Comparison of ENCODE assay signal across 7 cellular contexts in the genomic region with DNA sequence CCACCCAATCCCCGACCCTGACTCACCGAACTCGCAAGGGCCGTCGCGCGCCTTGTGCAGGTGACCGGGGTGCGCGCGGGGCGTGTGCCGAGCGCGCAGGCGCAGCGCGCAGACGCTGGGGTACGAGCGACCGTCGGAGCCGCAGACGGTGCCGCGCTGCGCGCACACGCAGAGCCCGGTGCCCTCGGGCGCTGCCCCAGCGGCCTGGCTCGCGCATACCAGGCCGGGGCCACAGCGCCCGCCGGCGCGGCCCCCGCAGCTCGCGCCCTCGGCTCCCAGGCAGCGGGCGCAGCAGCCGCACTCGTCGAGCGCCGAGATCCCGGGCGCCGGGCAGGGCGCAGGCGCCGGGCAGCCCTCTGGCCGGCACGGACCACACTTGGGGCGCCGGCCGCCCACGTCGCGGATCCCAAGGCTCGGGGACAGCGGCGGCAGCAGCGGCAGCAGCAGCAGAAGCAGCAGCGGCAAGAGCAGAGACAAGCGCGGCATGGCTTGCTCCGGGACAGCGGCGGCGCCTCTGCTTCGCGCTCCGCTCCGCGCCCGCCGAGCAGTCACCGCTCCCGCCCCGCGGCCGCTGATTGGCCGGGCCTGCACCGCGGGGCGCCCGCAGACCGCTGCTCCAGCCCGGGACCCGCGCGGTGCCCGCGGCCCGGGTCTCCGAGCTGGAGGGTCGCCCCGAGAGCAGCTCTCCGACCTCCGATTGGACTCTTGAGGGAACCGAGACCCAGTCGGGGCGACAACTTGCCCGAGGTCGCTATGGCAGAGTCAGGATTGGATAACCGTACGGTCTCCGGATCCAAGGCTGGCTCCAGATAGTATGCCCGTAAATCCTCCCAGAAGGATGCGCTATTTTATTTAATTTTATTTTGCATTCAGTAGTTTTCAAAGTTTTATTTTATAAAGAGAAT. TPM values are rescaled to one million over a fixed set of nuclear protein-coding genes. Genes with fewer than 3 reads are reported as not detected.
A peak's percentile ranks its signal among the peaks of the same experiment; 100 is the strongest.
DNase-seq lines count a peak whose midpoint lies in the region; ATAC-seq and TF ChIP-seq lines count a peak whose summit lies in the region.

A gene with protein sequence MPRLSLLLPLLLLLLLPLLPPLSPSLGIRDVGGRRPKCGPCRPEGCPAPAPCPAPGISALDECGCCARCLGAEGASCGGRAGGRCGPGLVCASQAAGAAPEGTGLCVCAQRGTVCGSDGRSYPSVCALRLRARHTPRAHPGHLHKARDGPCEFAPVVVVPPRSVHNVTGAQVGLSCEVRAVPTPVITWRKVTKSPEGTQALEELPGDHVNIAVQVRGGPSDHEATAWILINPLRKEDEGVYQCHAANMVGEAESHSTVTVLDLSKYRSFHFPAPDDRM (minus strand): TSS at position 516 of the 905 bp plus-strand sequence. CDS start 30 bp downstream, at position 486.

- H3K27me3 ChIP-seq in MG63 (peaks cover 25% of the 10 kb centered on the region), adipocyte (replicated peaks; ENCODE audit: control insufficient read depth, insufficient read depth, low read length) (peaks cover 47% of the 10 kb centered on the region)

- H3K9me3 ChIP-seq in MG63: no peaks in the 10 kb centered on the region
- H3K9me3 ChIP-seq in adipocyte (ENCODE audit: control insufficient read depth, low read length): no peaks in the 10 kb centered on the region
- no peaks in the 10 kb centered on the region for H3K9me3 ChIP-seq in iPS-18c (ENCODE audit: control insufficient read depth, insufficient read depth, low read length)

- peak within 1 kb of the TSS; percentile 35 for H3K9ac ChIP-seq in adipocyte (ENCODE audit: low read length)

- POLR2A ChIA-PET in GM10248 (lab: Yijun Ruan, JAX): no interaction called here

- ATAC-seq in HG03520 (IDR thresholded peaks at IDR 0.05; ENCODE audit: unreplicated experiment): no peak
- no peak for ATAC-seq in HG02973 (IDR thresholded peaks at IDR 0.05; ENCODE audit: unreplicated experiment)

- CTCF ChIA-PET in GM10248 (lab: Yijun Ruan, JAX): no interaction called here

- H3K4me3 ChIP-seq in MG63 (peak within 1 kb of the TSS; percentile 36), adipocyte (ENCODE audit: low read length) (peak within 1 kb of the TSS; percentile 73), iPS-18c (ENCODE audit: insufficient read depth, low read depth, low read length) (peak within 1 kb of the TSS; percentile 51)

- DNase-seq in GM10248 (ENCODE audit: extremely low spot score) (peak; percentile 40), MG63 (peak; percentile 57), adipocyte (ENCODE audit: low read depth) (peak; percentile 70)
- peak; percentile 12 for DNase-seq in stimulated activated CD4-positive, alpha-beta T cell treated with anti-CD3 and anti-CD28 coated beads, Interleukin-1b, Interleukin-23, amount 100 ng/mL, for 48 hours

- no peaks in the 10 kb centered on the region for H3K36me3 ChIP-seq in MG63
- H3K36me3 ChIP-seq in adipocyte (ENCODE audit: control insufficient read depth, insufficient read depth, low read length, severe bottlenecking): no peaks in the 10 kb centered on the region

- TF ChIP-seq CTCF in GM10248 (IDR thresholded peaks at IDR 0.05; ENCODE audit: control extremely low read depth, extremely low read depth, low read depth, missing control alignments): no peak

- H3K4me1 ChIP-seq in adipocyte (ENCODE audit: control insufficient read depth, insufficient read depth, low read length): peaks cover 13% of the 10 kb centered on the region

RNA-seq across cellular contexts. Expression of the gene that starts here (rescaled TPM):
- 0.95 and 2.3 TPM in 2 replicates for total RNA-seq in MG63 (2014; rRNA removed; shearing (Covaris generic); ENCODE audit: low replicate concordance)

Comparison
In these comparisons a context has a peak if more than half of its experiments do, and no peak if none do; other contexts are left out.
1. DNase-seq: peak in every context shown above with its lines; median percentile 70 in adipocyte; 57 in MG63; 40 in GM10248; 12 in stimulated activated CD4-positive, alpha-beta T cell treated with anti-CD3 and anti-CD28 coated beads, Interleukin-1b, Interleukin-23, amount 100 ng/mL, for 48 hours.